ENCODE assay signal across 8 cellular contexts in the genomic region with DNA sequence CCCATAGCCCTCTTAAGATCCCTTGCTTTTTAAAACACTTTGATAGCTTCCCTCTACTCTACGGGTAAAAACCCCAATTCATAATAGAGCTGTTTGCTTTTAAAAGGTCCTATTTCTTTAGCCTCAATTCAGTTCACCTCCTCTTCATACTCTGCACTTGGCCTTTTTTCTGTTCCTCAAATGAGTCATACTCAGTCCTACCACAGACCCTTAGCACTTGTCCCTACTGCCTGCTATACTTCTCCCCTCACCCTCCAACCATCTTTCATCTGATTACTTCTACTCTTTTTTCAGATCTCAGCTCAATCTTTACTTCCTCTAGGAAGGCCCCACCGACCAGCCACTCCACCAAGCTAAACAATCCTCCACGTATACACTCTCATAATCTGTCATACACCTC. TPM values are rescaled to one million over a fixed set of nuclear protein-coding genes. Genes with fewer than 3 reads are reported as not detected.
A peak's percentile ranks its signal among the peaks of the same experiment; 100 is the strongest.
DNase-seq lines count a peak whose midpoint lies in the region; ATAC-seq and TF ChIP-seq lines count a peak whose summit lies in the region.

No MANE protein-coding gene starts in this region.

- H3K27ac ChIP-seq in uterus = no peak overlapping the region

- H3K27me3 Mint-ChIP-seq in activated CD8-positive, alpha-beta T cell treated with anti-CD3 and anti-CD28 coated beads, Interleukin-2, amount 10 ng/mL, durations not matched to agents 7 days and 5 days (ENCODE audit: low read depth) = no peaks in the 10 kb centered on the region

- no peaks in the 10 kb centered on the region for H3K9me3 ChIP-seq in uterus

- no peaks in the 10 kb centered on the region for H3K9me3 Mint-ChIP-seq in activated CD8-positive, alpha-beta T cell treated with anti-CD3 and anti-CD28 coated beads, Interleukin-2, amount 10 ng/mL, durations not matched to agents 7 days and 5 days (ENCODE audit: insufficient read depth)

- no peaks in the 10 kb centered on the region for H3K36me3 ChIP-seq in uterus

- H3K27ac Mint-ChIP-seq in activated CD8-positive, alpha-beta T cell treated with anti-CD3 and anti-CD28 coated beads, Interleukin-2, amount 10 ng/mL, durations not matched to agents 7 days and 5 days = peak overlapping the region; percentile 61

- H3K4me3 Mint-ChIP-seq in activated CD8-positive, alpha-beta T cell treated with anti-CD3 and anti-CD28 coated beads, Interleukin-2, amount 10 ng/mL, durations not matched to agents 7 days and 5 days = no peak overlapping the region

- DNase-seq in GM12865 (ENCODE audit: low read depth) (peak; percentile 75), NCI-H446 treated with DMSO at 0.1 percent for 48 hours (lab: John Stamatoyannopoulos, UW) (no peak), GDM1 (lab: John Stamatoyannopoulos, UW) (no peak), uterus (no peak), DMS114 treated with DMSO at 0.1 percent for 48 hours (lab: John Stamatoyannopoulos, UW; ENCODE audit: unreplicated experiment) (no peak)
- DNase-seq in activated CD8-positive, alpha-beta T cell treated with anti-CD3 and anti-CD28 coated beads, Interleukin-2, amount 10 ng/mL, durations not matched to agents 7 days and 5 days = no peak

- H3K4me3 ChIP-seq in GM12865 (ENCODE audit: low read depth, low read length) (no peak overlapping the region), uterus (no peak overlapping the region)

- peaks cover 6 to 13% of the 10 kb centered on the region in 2 donors for H3K4me1 ChIP-seq in uterus

- TF ChIP-seq POLR2A in uterus (IDR thresholded peaks at IDR 0.05) = no peak

- intact Hi-C loops in uterus (cut with DNase I; ENCODE audit: low total_unique reads) = no loop called here

- no peaks in the 10 kb centered on the region for H3K27me3 ChIP-seq in uterus

- peaks cover 43% of the 10 kb centered on the region for H3K36me3 Mint-ChIP-seq in activated CD8-positive, alpha-beta T cell treated with anti-CD3 and anti-CD28 coated beads, Interleukin-2, amount 10 ng/mL, durations not matched to agents 7 days and 5 days (ENCODE audit: low read depth)

- TF ChIP-seq CTCF in GM12865 (IDR thresholded peaks at IDR 0.05; ENCODE audit: insufficient read depth, low read depth, low read length, missing control alignments) = no peak
- no peak for TF ChIP-seq CTCF in uterus (IDR thresholded peaks at IDR 0.05)

- POLR2A ChIA-PET in activated CD8-positive, alpha-beta T cell treated with anti-CD3 and anti-CD28 coated beads, Interleukin-2, amount 10 ng/mL, durations not matched to agents 7 days and 5 days (lab: Charles Lee) = interaction anchor here (1.0 to 1.1 kb wide), 2 partner anchors 9 to 42 kb away, joined by 4 read pairs; no protein-coding TSS in a partner anchor

- ATAC-seq in GM21367 (IDR thresholded peaks at IDR 0.05; ENCODE audit: unreplicated experiment) = peak; percentile 70
- ATAC-seq in HG03354 (IDR thresholded peaks at IDR 0.05; ENCODE audit: poor library complexity, severe bottlenecking, unreplicated experiment) = peak; percentile 52
- no peak for ATAC-seq in activated CD8-positive, alpha-beta T cell treated with anti-CD3 and anti-CD28 coated beads, Interleukin-2, amount 10 ng/mL, durations not matched to agents 7 days and 5 days

- CTCF ChIA-PET in activated CD8-positive, alpha-beta T cell treated with anti-CD3 and anti-CD28 coated beads, Interleukin-2, amount 10 ng/mL, durations not matched to agents 7 days and 5 days (lab: Charles Lee) = interaction anchor here (0.8 to 13.0 kb wide), 6 partner anchors 12 to 70 kb away, joined by 3 to 206 read pairs (median 16); partner anchors contain the start of gene DIAPH1

- peaks cover 41% of the 10 kb centered on the region for H3K4me1 Mint-ChIP-seq in activated CD8-positive, alpha-beta T cell treated with anti-CD3 and anti-CD28 coated beads, Interleukin-2, amount 10 ng/mL, durations not matched to agents 7 days and 5 days (ENCODE audit: low read depth)

RNA-seq across cellular contexts. Expression of gene HDAC3, which starts 2.5 kb away (rescaled TPM):
- 10 to 100 TPM; 88.1 to 91.8 TPM for total RNA-seq in activated CD8-positive, alpha-beta T cell treated with anti-CD3 and anti-CD28 coated beads, Interleukin-2, amount 10 ng/mL, durations not matched to agents 7 days and 5 days
- 10 to 100 TPM; 24.8 to 68.0 (median 46.0) TPM for total RNA-seq in uterus

RNA-seq across cellular contexts. Expression of gene RELL2, which starts 2.6 kb away (rescaled TPM):
- 10 to 100 TPM; 36.9 to 37.1 TPM for total RNA-seq in activated CD8-positive, alpha-beta T cell treated with anti-CD3 and anti-CD28 coated beads, Interleukin-2, amount 10 ng/mL, durations not matched to agents 7 days and 5 days
- 1 to 10 TPM in 1 of 4 donors, under 1 TPM in 1, not detected in 2; 0.35 to 1.7 TPM for total RNA-seq in uterus

RNA-seq across cellular contexts. Expression of gene DIAPH1, which starts 15.4 kb away (rescaled TPM):
- 100 to 1,000 TPM; 281 to 286 TPM for total RNA-seq in activated CD8-positive, alpha-beta T cell treated with anti-CD3 and anti-CD28 coated beads, Interleukin-2, amount 10 ng/mL, durations not matched to agents 7 days and 5 days
- 10 to 100 TPM; 27.7 to 69.4 (median 30.2) TPM for total RNA-seq in uterus

RNA-seq across cellular contexts. Expression of gene FCHSD1, which starts 17.1 kb away (rescaled TPM):
- total RNA-seq in activated CD8-positive, alpha-beta T cell treated with anti-CD3 and anti-CD28 coated beads, Interleukin-2, amount 10 ng/mL, durations not matched to agents 7 days and 5 days = 10 to 100 TPM; 46.9 to 47.8 TPM
- 10 to 100 TPM in 2 of 4 donors, 1 to 10 TPM in 2; 2.4 to 27.2 (median 11.3) TPM for total RNA-seq in uterus

RNA-seq across cellular contexts. Expression of gene ARAP3, which starts 47.9 kb away (rescaled TPM):
- 1 to 10 TPM; 8.5 to 8.8 TPM for total RNA-seq in activated CD8-positive, alpha-beta T cell treated with anti-CD3 and anti-CD28 coated beads, Interleukin-2, amount 10 ng/mL, durations not matched to agents 7 days and 5 days
- 10 to 100 TPM in 2 of 4 donors, 1 to 10 TPM in 2; 4.1 to 39.9 (median 12.5) TPM for total RNA-seq in uterus

Comparison
In these comparisons a context has a peak if more than half of its experiments do, and no peak if none do; other contexts are left out.
1. RNA of gene RELL2, which starts 2.6 kb away (total RNA-seq): 36.9 to 37.1 TPM in activated CD8-positive, alpha-beta T cell treated with anti-CD3 and anti-CD28 coated beads, Interleukin-2, amount 10 ng/mL, durations not matched to agents 7 days and 5 days; 0.35 to 1.7 TPM in uterus; every median in the first group is over 10 times any median in the second.
2. RNA of gene DIAPH1, which starts 15.4 kb away (total RNA-seq): 281 to 286 TPM in activated CD8-positive, alpha-beta T cell treated with anti-CD3 and anti-CD28 coated beads, Interleukin-2, amount 10 ng/mL, durations not matched to agents 7 days and 5 days; 27.7 to 69.4 TPM in uterus; every median in the first group is over 4 times any median in the second.